In the genomic region with DNA sequence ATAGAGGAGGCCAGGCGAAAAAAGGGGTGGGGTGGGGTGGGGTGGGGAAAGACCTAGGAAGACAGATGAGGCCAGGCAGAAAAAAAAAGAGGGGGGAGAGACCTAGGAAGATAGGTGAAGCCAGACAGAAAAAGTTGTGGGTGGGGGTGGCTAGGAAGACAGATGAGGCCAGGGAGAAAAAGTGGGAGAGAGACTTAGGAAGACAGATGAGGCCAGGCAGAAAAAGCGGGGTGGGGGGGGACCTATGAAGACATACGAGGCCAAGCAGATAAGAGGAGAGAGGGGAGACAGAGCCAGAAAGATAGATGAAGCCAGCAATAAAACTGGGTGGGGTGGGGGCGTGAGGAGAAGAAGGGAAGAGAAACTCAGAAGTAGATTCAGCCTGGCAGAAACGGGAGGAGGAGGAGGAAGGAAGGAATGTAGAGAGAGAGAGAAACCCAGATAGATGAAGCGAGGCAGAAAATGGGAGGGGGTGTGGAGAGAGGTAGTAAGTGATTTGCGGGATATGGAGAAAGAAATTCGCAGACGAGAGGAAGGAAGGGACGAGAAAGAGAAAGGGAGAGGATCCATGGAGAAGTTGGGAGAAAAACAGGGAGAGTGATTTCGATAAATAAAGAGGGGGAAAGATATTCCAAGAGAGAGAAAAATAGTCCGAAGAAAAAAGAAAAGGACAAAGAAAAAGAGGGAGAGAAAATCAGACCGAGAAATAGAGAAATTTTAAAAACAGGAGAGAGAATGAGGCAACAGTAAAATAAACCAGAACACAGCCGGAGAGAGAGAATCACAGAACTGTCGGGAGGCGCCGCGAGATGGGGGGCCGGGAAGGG, we compare ENCODE assay signal across 9 cellular contexts. TPM values are rescaled to one million over a fixed set of nuclear protein-coding genes. Genes with fewer than 3 reads are reported as not detected.
DNase-seq lines count a peak whose midpoint lies in the region; ATAC-seq lines count a peak whose summit lies in the region.
"Had no signal": no experiment of that assay in that cellular context is flagged by ENCODE, and none has a peak within 500 bp of the region (broad histone marks: within the 10 kb centered on the region; RNA-seq: fewer than 3 reads in every experiment).

No MANE protein-coding gene starts in this region.

- H3K4me1 ChIP-seq in iPS DF 6.9 (ENCODE audit: control insufficient read depth, insufficient read depth, low read length) = peaks cover 6% of the 10 kb centered on the region; the same call in 1 of the 2 replicates

- no peaks in the 10 kb centered on the region for H3K27me3 ChIP-seq in iPS DF 6.9 (ENCODE audit: control insufficient read depth, insufficient read depth, low read length)

- peak overlapping the region; percentile 87; the same call in 1 of the 2 replicates for H3K4me3 ChIP-seq in iPS DF 6.9 (ENCODE audit: low read length)

- peaks cover 8% of the 10 kb centered on the region for H3K9me3 Mint-ChIP-seq in activated T-cell treated with anti-CD3 and anti-CD28 coated beads, Interleukin-2, amount 50 U/mL, for 4 hours
- peaks cover 17% of the 10 kb centered on the region for H3K9me3 Mint-ChIP-seq in activated T-helper 2 cell treated with anti-CD3 and anti-CD28 coated beads, Interferon-gamma antibody, Interleukin-2, Interleukin-4, amounts not matched to agents 10 μg/mL and 5 μg/mL and 100 μg/mL, durations not matched to agents 14 hours and 24 hours and 36 hours
- peaks cover 16 to 20% of the 10 kb centered on the region in 2 donors for H3K9me3 Mint-ChIP-seq in stimulated activated naive B cell treated with anti-CD40 and anti-IgM and Interleukin-4, amounts not matched to agents 10 μg/mL and 1 μg/mL and 100 μg/mL, for 72 hours

- DNase-seq in activated T-cell treated with anti-CD3 and anti-CD28 coated beads, Interleukin-2, amount 50 U/mL, for 4 hours = no peak
- DNase-seq in activated T-cell treated with anti-CD3 and anti-CD28 coated beads for 4 hours (no peak), iPS DF 6.9 (ENCODE audit: low read depth, low spot score) (no peak), substantia nigra (lab: John Stamatoyannopoulos, UW) (no peak)
- DNase-seq in activated T-helper 2 cell treated with anti-CD3 and anti-CD28 coated beads, Interferon-gamma antibody, Interleukin-2, Interleukin-4, amounts not matched to agents 10 μg/mL and 5 μg/mL and 100 μg/mL, durations not matched to agents 14 hours and 24 hours and 36 hours (ENCODE audit: low spot score) = no peak
- no peak for DNase-seq in stimulated activated naive B cell treated with anti-CD40 and anti-IgM and Interleukin-4, amounts not matched to agents 10 μg/mL and 1 μg/mL and 100 μg/mL, for 72 hours
- DNase-seq: NCI-H774 had no signal

- no peak for ATAC-seq in activated T-cell treated with anti-CD3 and anti-CD28 coated beads, Interleukin-2, amount 50 U/mL, for 4 hours
- ATAC-seq in stimulated activated naive B cell treated with anti-CD40 and anti-IgM and Interleukin-4, amounts not matched to agents 10 μg/mL and 1 μg/mL and 100 μg/mL, for 72 hours (replicated peaks) = no peak
- no peak for ATAC-seq in GM18520 (IDR thresholded peaks at IDR 0.05; ENCODE audit: unreplicated experiment)
- no peak for ATAC-seq in GM19467 (IDR thresholded peaks at IDR 0.05; ENCODE audit: unreplicated experiment)

- no peaks in the 10 kb centered on the region; the same call in 1 of the 2 replicates for H3K36me3 ChIP-seq in iPS DF 6.9 (ENCODE audit: control insufficient read depth, insufficient read depth, low read length)

- H3K27ac ChIP-seq in iPS DF 6.9 (ENCODE audit: low read length) (no peak overlapping the region), substantia nigra (ENCODE audit: low read depth, low read length, poor library complexity, severe bottlenecking) (no peak overlapping the region)

- 100% methylated on average over 4 of the region's 19 CpGs for WGBS in iPS DF 6.9 (ENCODE audit: insufficient coverage, insufficient read length)

- H3K36me3 Mint-ChIP-seq in activated T-cell treated with anti-CD3 and anti-CD28 coated beads, Interleukin-2, amount 50 U/mL, for 4 hours (ENCODE audit: insufficient read depth) = peaks cover 1% of the 10 kb centered on the region
- peaks cover 10% of the 10 kb centered on the region for H3K36me3 Mint-ChIP-seq in activated T-helper 2 cell treated with anti-CD3 and anti-CD28 coated beads, Interferon-gamma antibody, Interleukin-2, Interleukin-4, amounts not matched to agents 10 μg/mL and 5 μg/mL and 100 μg/mL, durations not matched to agents 14 hours and 24 hours and 36 hours (ENCODE audit: low read depth)
- peaks cover 4 to 18% of the 10 kb centered on the region in 2 donors for H3K36me3 Mint-ChIP-seq in stimulated activated naive B cell treated with anti-CD40 and anti-IgM and Interleukin-4, amounts not matched to agents 10 μg/mL and 1 μg/mL and 100 μg/mL, for 72 hours

- H3K4me3 Mint-ChIP-seq in activated T-cell treated with anti-CD3 and anti-CD28 coated beads, Interleukin-2, amount 50 U/mL, for 4 hours = peak overlapping the region; percentile 57
- peak overlapping the region; percentile 57 for H3K4me3 Mint-ChIP-seq in activated T-helper 2 cell treated with anti-CD3 and anti-CD28 coated beads, Interferon-gamma antibody, Interleukin-2, Interleukin-4, amounts not matched to agents 10 μg/mL and 5 μg/mL and 100 μg/mL, durations not matched to agents 14 hours and 24 hours and 36 hours (ENCODE audit: low read depth)
- H3K4me3 Mint-ChIP-seq in stimulated activated naive B cell treated with anti-CD40 and anti-IgM and Interleukin-4, amounts not matched to agents 10 μg/mL and 1 μg/mL and 100 μg/mL, for 72 hours = peak overlapping the region; percentile 12 to 49

- H3K4me1 Mint-ChIP-seq in activated T-cell treated with anti-CD3 and anti-CD28 coated beads, Interleukin-2, amount 50 U/mL, for 4 hours (ENCODE audit: low read depth) = peaks cover 20% of the 10 kb centered on the region
- H3K4me1 Mint-ChIP-seq in activated T-helper 2 cell treated with anti-CD3 and anti-CD28 coated beads, Interferon-gamma antibody, Interleukin-2, Interleukin-4, amounts not matched to agents 10 μg/mL and 5 μg/mL and 100 μg/mL, durations not matched to agents 14 hours and 24 hours and 36 hours (ENCODE audit: low read depth) = peaks cover 11% of the 10 kb centered on the region
- H3K4me1 Mint-ChIP-seq in stimulated activated naive B cell treated with anti-CD40 and anti-IgM and Interleukin-4, amounts not matched to agents 10 μg/mL and 1 μg/mL and 100 μg/mL, for 72 hours = peaks cover 21 to 24% of the 10 kb centered on the region in 2 donors

- intact Hi-C loops in activated T-helper 2 cell treated with anti-CD3 and anti-CD28 coated beads, Interferon-gamma antibody, Interleukin-2, Interleukin-4, amounts not matched to agents 10 μg/mL and 5 μg/mL and 100 μg/mL, durations not matched to agents 14 hours and 24 hours and 36 hours (cut with micrococcal nuclease) = loop anchor here (10.0 kb wide), 1 partner anchor 46 kb away; no protein-coding TSS in a partner anchor

- H3K27ac Mint-ChIP-seq in activated T-helper 2 cell treated with anti-CD3 and anti-CD28 coated beads, Interferon-gamma antibody, Interleukin-2, Interleukin-4, amounts not matched to agents 10 μg/mL and 5 μg/mL and 100 μg/mL, durations not matched to agents 14 hours and 24 hours and 36 hours = no peak overlapping the region
- no peak overlapping the region for H3K27ac Mint-ChIP-seq in stimulated activated naive B cell treated with anti-CD40 and anti-IgM and Interleukin-4, amounts not matched to agents 10 μg/mL and 1 μg/mL and 100 μg/mL, for 72 hours

- no peaks in the 10 kb centered on the region for H3K9me3 ChIP-seq in iPS DF 6.9 (ENCODE audit: control insufficient read depth, insufficient read depth, low read length)

- peaks cover 59% of the 10 kb centered on the region for H3K27me3 Mint-ChIP-seq in activated T-cell treated with anti-CD3 and anti-CD28 coated beads, Interleukin-2, amount 50 U/mL, for 4 hours (ENCODE audit: low read depth)
- peaks cover 44% of the 10 kb centered on the region for H3K27me3 Mint-ChIP-seq in activated T-helper 2 cell treated with anti-CD3 and anti-CD28 coated beads, Interferon-gamma antibody, Interleukin-2, Interleukin-4, amounts not matched to agents 10 μg/mL and 5 μg/mL and 100 μg/mL, durations not matched to agents 14 hours and 24 hours and 36 hours (ENCODE audit: low read depth)
- peaks cover 59 to 63% of the 10 kb centered on the region in 2 donors for H3K27me3 Mint-ChIP-seq in stimulated activated naive B cell treated with anti-CD40 and anti-IgM and Interleukin-4, amounts not matched to agents 10 μg/mL and 1 μg/mL and 100 μg/mL, for 72 hours

RNA-seq across cellular contexts. Expression of a gene that starts 12.2 kb away (rescaled TPM):
- not detected for total RNA-seq in activated T-cell treated with anti-CD3 and anti-CD28 coated beads, Interleukin-2, amount 50 U/mL, for 4 hours
- not detected in 2 replicates for total RNA-seq in activated T-helper 2 cell treated with anti-CD3 and anti-CD28 coated beads, Interferon-gamma antibody, Interleukin-2, Interleukin-4, amounts not matched to agents 10 μg/mL and 5 μg/mL and 100 μg/mL, durations not matched to agents 14 hours and 24 hours and 36 hours

RNA-seq across cellular contexts. Expression of a gene that starts 16.5 kb away (rescaled TPM):
- total RNA-seq in activated T-cell treated with anti-CD3 and anti-CD28 coated beads, Interleukin-2, amount 50 U/mL, for 4 hours = not detected
- not detected in 2 replicates for total RNA-seq in activated T-helper 2 cell treated with anti-CD3 and anti-CD28 coated beads, Interferon-gamma antibody, Interleukin-2, Interleukin-4, amounts not matched to agents 10 μg/mL and 5 μg/mL and 100 μg/mL, durations not matched to agents 14 hours and 24 hours and 36 hours
